21 cellular contexts compared by ENCODE assay signal in the genomic region with DNA sequence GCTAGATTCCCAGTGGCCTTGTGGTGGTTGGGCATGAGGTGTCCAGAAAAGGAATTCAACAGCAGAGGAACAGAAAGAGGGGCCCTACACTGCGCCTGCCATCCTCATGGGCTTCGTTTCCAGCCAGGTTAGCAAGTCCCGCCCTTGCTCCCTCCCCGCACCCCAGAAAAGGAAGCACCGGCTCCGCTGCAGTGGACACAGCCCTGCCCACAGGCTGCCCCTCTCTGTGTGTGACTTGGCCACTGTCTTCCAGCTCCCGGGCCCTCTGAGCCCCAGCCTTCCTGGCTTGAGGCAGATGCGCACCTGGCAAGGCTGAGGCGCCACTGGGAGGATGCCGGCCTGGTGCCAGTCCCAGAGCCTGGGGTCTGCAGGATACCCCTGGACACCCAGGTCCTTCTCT.
"Had no signal": no experiment of that assay in that cellular context is flagged by ENCODE, and none has a peak within 500 bp of the region (broad histone marks: within the 10 kb centered on the region; RNA-seq: fewer than 3 reads in every experiment).

No MANE protein-coding gene starts in this region.

- H3K9ac ChIP-seq: SK-N-SH had no signal

- H3K27ac ChIP-seq: breast epithelium, heart right ventricle, thyroid gland, VCaP had no signal

- H3K4me3 ChIP-seq: breast epithelium, heart right ventricle, thyroid gland had no signal

- H3K9me3 ChIP-seq: breast epithelium, heart right ventricle, SK-N-SH, thyroid gland had no signal

- DNase-seq: activated CD4-positive, alpha-beta T cell treated with anti-CD3 and anti-CD28 coated beads, Interleukin-2, amount 10 ng/mL, durations not matched to agents 24 days and 14 days; activated CD8-positive, alpha-beta T cell treated with anti-CD3 and anti-CD28 coated beads for 36 hours; activated naive CD4-positive, alpha-beta T cell treated with Interleukin-2 at 50 U/mL for 16 hours; activated naive CD8-positive, alpha-beta T cell treated with anti-CD3 and anti-CD28 coated beads for 36 hours; activated T-cell treated with anti-CD3 and anti-CD28 coated beads, Interleukin-2, amount 50 U/mL, for 4 hours; effector CD4-positive, alpha-beta T cell; erythroblast; foreskin fibroblast; heart right ventricle; left ventricle myocardium superior; nephron progenitor cell; SK-N-SH; stimulated activated CD4-positive, alpha-beta T cell treated with anti-CD3 and anti-CD28 coated beads, Interleukin-4, amount 100 ng/mL, for 1 hour; stimulated activated naive CD8-positive, alpha-beta T cell treated with anti-CD3 and anti-CD28 coated beads, Interleukin-15, Interleukin-2, amounts not matched to agents 100 U/mL and 50 U/mL, for 24 hours; substantia nigra; T-helper 2 cell; thyroid gland had no signal

- H3K4me2 ChIP-seq: SK-N-SH had no signal

- FAIRE-seq: astrocyte, urothelium cell line had no signal

- H3K36me3 ChIP-seq: breast epithelium, heart right ventricle, thyroid gland had no signal

- H3K4me1 ChIP-seq: breast epithelium, heart right ventricle, thyroid gland had no signal

- H3K27me3 ChIP-seq: breast epithelium, thyroid gland had no signal
